ENCODE assay signal across 27 cellular contexts in genomic region chr1:152359906-152360305, GRCh38. TPM values are rescaled to one million over a fixed set of nuclear protein-coding genes. Genes with fewer than 3 reads are reported as not detected.
"Had no signal": no experiment of that assay in that cellular context is flagged by ENCODE, and none has a peak within 500 bp of the region (broad histone marks: within the 10 kb centered on the region; RNA-seq: fewer than 3 reads in every experiment).

Gene FLG2, minus strand, starts transcription at chr1:152360006. Its CDS starts 1,122 bp downstream, at chr1:152358884.

- ATAC-seq: gastrocnemius medialis; heart right ventricle; left cardiac atrium; lower lobe of right lung; naive thymus-derived CD4-positive, alpha-beta T cell had no signal

- DNase-seq: dermis blood vessel endothelial cell; dorsolateral prefrontal cortex; effector CD4-positive, alpha-beta T cell; effector memory CD4-positive, alpha-beta T cell; esophagus squamous epithelium; foreskin fibroblast; foreskin melanocyte; gastrocnemius medialis; glutamatergic neuron; head of caudate nucleus; heart right ventricle; hippocampal formation; left cardiac atrium; left ventricle myocardium inferior; lower lobe of right lung; mesendoderm; midbrain; naive thymus-derived CD4-positive, alpha-beta T cell had no signal

- H3K27ac ChIP-seq: coronary artery, dorsolateral prefrontal cortex, esophagus squamous epithelium, gastrocnemius medialis, heart right ventricle, left ventricle myocardium inferior, lower lobe of right lung had no signal

- H3K4me1 ChIP-seq: gastrocnemius medialis, heart right ventricle, left ventricle myocardium inferior, lower lobe of right lung had no signal

- H3K9me3 ChIP-seq: esophagus squamous epithelium, gastrocnemius medialis, left ventricle myocardium inferior, lower lobe of right lung had no signal

- H3K4me3 ChIP-seq: coronary artery, dorsolateral prefrontal cortex, esophagus squamous epithelium, gastrocnemius medialis, heart right ventricle, left ventricle myocardium inferior, lower lobe of right lung had no signal

- H3K36me3 ChIP-seq: esophagus squamous epithelium, gastrocnemius medialis, heart right ventricle, left ventricle myocardium inferior, lower lobe of right lung had no signal

- H3K27me3 ChIP-seq: dorsolateral prefrontal cortex, esophagus squamous epithelium, gastrocnemius medialis, heart right ventricle had no signal

RNA-seq across cellular contexts. Expression of gene FLG2, which starts in this region (rescaled TPM):
- total RNA-seq: dermis blood vessel endothelial cell; endothelial cell of umbilical vein; epithelial cell of proximal tubule; gastrocnemius medialis; glomerular endothelial cell; heart right ventricle; kidney epithelial cell; left cardiac atrium; left ventricle myocardium inferior; liver; lower lobe of right lung; lung microvascular endothelial cell; mononuclear cell; mucosa of gallbladder; naive thymus-derived CD4-positive, alpha-beta T cell had no signal
- polyA plus RNA-seq: endothelial cell of umbilical vein; heart right ventricle; liver; naive thymus-derived CD4-positive, alpha-beta T cell had no signal
